In genomic region chr12:94956936-94957464, GRCh38 we compare ENCODE assay signal across 30 cellular contexts.
"Had no signal": no experiment of that assay in that cellular context is flagged by ENCODE, and none has a peak within 500 bp of the region (broad histone marks: within the 10 kb centered on the region; RNA-seq: fewer than 3 reads in every experiment).

No MANE protein-coding gene starts in this region.

- H3K4me3 Mint-ChIP-seq: immature natural killer cell; naive B cell; natural killer cell treated with Interleukin-12 subunit alpha and Interleukin-12 subunit beta and Interleukin-15 and Interleukin-18, amount 100 ng/mL, for 72 hours; neural progenitor cell; stimulated activated memory B cell treated with anti-CD40 and anti-IgM and Interleukin-4, amounts not matched to agents 10 μg/mL and 1 μg/mL and 100 μg/mL, for 72 hours had no signal

- H3K36me3 Mint-ChIP-seq: immature natural killer cell; natural killer cell treated with Interleukin-12 subunit alpha and Interleukin-12 subunit beta and Interleukin-15 and Interleukin-18, amount 100 ng/mL, for 72 hours; neural progenitor cell; stimulated activated memory B cell treated with anti-CD40 and anti-IgM and Interleukin-4, amounts not matched to agents 10 μg/mL and 1 μg/mL and 100 μg/mL, for 72 hours had no signal

- H2AFZ ChIP-seq: neural progenitor cell had no signal

- H3K27ac ChIP-seq: dorsolateral prefrontal cortex, esophagus muscularis mucosa, lower lobe of right lung, neural progenitor cell, prostate gland, sigmoid colon, skin epidermis, spleen, thoracic aorta, tibial nerve, upper lobe of left lung had no signal

- H3K9me3 Mint-ChIP-seq: naive B cell; natural killer cell treated with Interleukin-12 subunit alpha and Interleukin-12 subunit beta and Interleukin-15 and Interleukin-18, amount 100 ng/mL, for 72 hours; neural progenitor cell; stimulated activated memory B cell treated with anti-CD40 and anti-IgM and Interleukin-4, amounts not matched to agents 10 μg/mL and 1 μg/mL and 100 μg/mL, for 72 hours had no signal

- H3K4me2 ChIP-seq: neural progenitor cell had no signal

- H3K27me3 ChIP-seq: dorsolateral prefrontal cortex, esophagus muscularis mucosa, neural progenitor cell, sigmoid colon, spleen, tibial nerve, upper lobe of left lung had no signal

- H3K4me1 Mint-ChIP-seq: stimulated activated memory B cell treated with anti-CD40 and anti-IgM and Interleukin-4, amounts not matched to agents 10 μg/mL and 1 μg/mL and 100 μg/mL, for 72 hours had no signal

- H3K4me1 ChIP-seq: lower lobe of right lung, spleen, upper lobe of left lung had no signal

- H3K36me3 ChIP-seq: esophagus muscularis mucosa, lower lobe of right lung, neural progenitor cell, prostate gland, sigmoid colon, spleen, thoracic aorta, tibial nerve, upper lobe of left lung had no signal

- H3K9ac ChIP-seq: neural progenitor cell had no signal

- H3K9me3 ChIP-seq: esophagus muscularis mucosa, lower lobe of right lung, mucosa of descending colon, prostate gland, sigmoid colon, spleen, thoracic aorta, tibial nerve, upper lobe of left lung had no signal

- H3K4me3 ChIP-seq: dorsolateral prefrontal cortex, esophagus muscularis mucosa, lower lobe of right lung, mucosa of descending colon, neural progenitor cell, prostate gland, sigmoid colon, skin epidermis, spleen, thoracic aorta, tibial nerve, upper lobe of left lung had no signal

- H3K27ac Mint-ChIP-seq: neural progenitor cell; stimulated activated memory B cell treated with anti-CD40 and anti-IgM and Interleukin-4, amounts not matched to agents 10 μg/mL and 1 μg/mL and 100 μg/mL, for 72 hours had no signal

- FAIRE-seq: colon, frontal cortex, urothelium cell line had no signal

- ATAC-seq: left colon; left ventricle myocardium superior; lower lobe of right lung; mucosa of descending colon; natural killer cell treated with Interleukin-12 subunit alpha and Interleukin-12 subunit beta and Interleukin-15 and Interleukin-18, amount 100 ng/mL, for 72 hours; right cardiac atrium; stimulated activated memory B cell treated with anti-CD40 and anti-IgM and Interleukin-4, amounts not matched to agents 10 μg/mL and 1 μg/mL and 100 μg/mL, for 72 hours; stimulated activated naive CD8-positive, alpha-beta T cell treated with anti-CD3 and anti-CD28 coated beads, Interleukin-15, Interleukin-2, amounts not matched to agents 100 U/mL and 50 U/mL, for 24 hours had no signal

- DNase-seq: dorsolateral prefrontal cortex; effector CD4-positive, alpha-beta T cell; hypothalamus; immature natural killer cell; islet precursor cell; kidney glomerular epithelial cell; left colon; left ventricle myocardium superior; lower lobe of right lung; mucosa of descending colon; naive B cell; nucleus accumbens; right cardiac atrium; sigmoid colon; spleen; stimulated activated CD4-positive, alpha-beta T cell treated with anti-CD3 and anti-CD28 coated beads, Interleukin-4, amount 100 ng/mL, for 4 hours; stimulated activated naive CD8-positive, alpha-beta T cell treated with anti-CD3 and anti-CD28 coated beads, Interleukin-15, Interleukin-2, amounts not matched to agents 100 U/mL and 50 U/mL, for 24 hours; substantia nigra; upper lobe of left lung had no signal
